Comparison of ENCODE assay signal across 8 cellular contexts in genomic region chr12:116737774-116738657, GRCh38.
DNase-seq lines count a peak whose midpoint lies in the region; TF ChIP-seq lines count a peak whose summit lies in the region.

Gene RNFT2, plus strand, starts transcription at chr12:116738315. Its CDS starts 2,183 bp downstream, at chr12:116740498.
Gene SPRING1, minus strand, starts transcription at chr12:116738069. Its CDS starts 169 bp downstream, at chr12:116737900.

- no peaks in the 10 kb centered on the region for H3F3A ChIP-seq in MM.1S (ENCODE audit: insufficient read depth, low read length)

- peaks cover 30% of the 10 kb centered on the region for H3K79me2 ChIP-seq in MM.1S (ENCODE audit: low read length)

- H3K9me3 ChIP-seq in HAP-1 (no peaks in the 10 kb centered on the region), MM.1S (replicated peaks; ENCODE audit: insufficient read depth, low read length) (no peaks in the 10 kb centered on the region), neuron (ENCODE audit: low read length) (no peaks in the 10 kb centered on the region), subcutaneous abdominal adipose tissue (ENCODE audit: control insufficient read depth in 5 of 5, low read length in 5 of 5) (no peaks in the 10 kb centered on the region)

- peak within 1 kb of the TSS; percentile 74 for H2AFZ ChIP-seq in MM.1S (ENCODE audit: low read length)
- peak within 1 kb of the TSS; percentile 19 for H2AFZ ChIP-seq in neuron (ENCODE audit: low read depth, low read length)

- TF ChIP-seq CTCF in MM.1S (IDR thresholded peaks at IDR 0.05; ENCODE audit: low read length): peak; percentile 19; the same call in 1 of the 2 replicates

- H3K27ac ChIP-seq in MM.1S (ENCODE audit: low read length) (peak within 1 kb of the TSS; percentile 29; the same call in 1 of the 2 replicates), subcutaneous abdominal adipose tissue (ENCODE audit: low read depth, low read length) (peak within 1 kb of the TSS; percentile 60)

- H3K36me3 ChIP-seq in HAP-1 (replicated peaks) (peaks cover 20% of the 10 kb centered on the region), MM.1S (replicated peaks; ENCODE audit: insufficient read depth, low read length) (no peaks in the 10 kb centered on the region), neuron (ENCODE audit: insufficient read depth, low read length) (peaks cover 37% of the 10 kb centered on the region), subcutaneous abdominal adipose tissue (ENCODE audit: control insufficient read depth in 5 of 5, insufficient read depth in 5 of 5, low read length in 5 of 5) (peaks cover 9 to 17% (median 10%) of the 10 kb centered on the region in 5 donors)

- in situ Hi-C loops in HAP-1 (cut with MboI; ENCODE audit: low sequenced_read_pairs): no loop called here

- H3K4me3 ChIP-seq in HAP-1 (peak within 1 kb of the TSS; percentile 78), MM.1S (ENCODE audit: low read length) (peak within 1 kb of the TSS; percentile 80), neuron (ENCODE audit: low read length) (peak within 1 kb of the TSS; percentile 99), subcutaneous abdominal adipose tissue (ENCODE audit: low read depth in 1 of 5, low read length in 5 of 5) (peak within 1 kb of the TSS; percentile 97 to 100 (median 98))

- peak within 1 kb of the TSS; percentile 65 for H3K9ac ChIP-seq in MM.1S (ENCODE audit: low read length)
- H3K9ac ChIP-seq in subcutaneous abdominal adipose tissue (ENCODE audit: low read length in 5 of 5): peak within 1 kb of the TSS; percentile 65 to 94 (median 90)

- no peaks in the 10 kb centered on the region for H3K9me2 ChIP-seq in MM.1S (replicated peaks; ENCODE audit: insufficient read depth, low read length)

- H3K4me1 ChIP-seq in HAP-1: peaks cover 5% of the 10 kb centered on the region
- H3K4me1 ChIP-seq in MM.1S (ENCODE audit: low read length): peaks cover 8% of the 10 kb centered on the region; the same call in 1 of the 2 replicates
- peaks cover 18% of the 10 kb centered on the region for H3K4me1 ChIP-seq in neuron (ENCODE audit: insufficient read depth, low read length)
- peaks cover 0 to 26% (median 21%) of the 10 kb centered on the region in 5 donors for H3K4me1 ChIP-seq in subcutaneous abdominal adipose tissue (ENCODE audit: control insufficient read depth in 5 of 5, insufficient read depth in 5 of 5, low read length in 5 of 5)

- peak within 1 kb of the TSS; percentile 68 for H3K4me2 ChIP-seq in MM.1S (ENCODE audit: low read depth, low read length)

- peak; percentile 97 for DNase-seq in GDM1 (lab: John Stamatoyannopoulos, UW)
- DNase-seq in HAP-1 (ENCODE audit: low spot score in 2 of 2): peak; percentile 98 to 100
- peak; percentile 94 for DNase-seq in MM.1S
- peak; percentile 97 for DNase-seq in SIG-M5 (lab: John Stamatoyannopoulos, UW)
- peak; percentile 98 for DNase-seq in activated gamma-delta T cell treated with anti-CD3 and anti-CD28 coated beads, Interleukin-2, amount 50 U/mL, for 16 hours (ENCODE audit: low read depth)
- peak; percentile 99 for DNase-seq in foreskin melanocyte

- no peaks in the 10 kb centered on the region for H4K20me1 ChIP-seq in MM.1S (ENCODE audit: insufficient read depth, low read length)

- no peaks in the 10 kb centered on the region for H3K27me3 ChIP-seq in HAP-1 (ENCODE audit: low read depth)
- no peaks in the 10 kb centered on the region for H3K27me3 ChIP-seq in MM.1S (replicated peaks; ENCODE audit: insufficient read depth, low read length)
- no peaks in the 10 kb centered on the region for H3K27me3 ChIP-seq in neuron (ENCODE audit: insufficient read depth, low read length)
- H3K27me3 ChIP-seq in subcutaneous abdominal adipose tissue (ENCODE audit: control insufficient read depth in 5 of 5, insufficient read depth in 4 of 5, low read length in 5 of 5): no peaks in the 10 kb centered on the region

Comparison
In these comparisons a context has a peak if more than half of its experiments do, and no peak if none do; other contexts are left out.
1. Peak in every context shown above with its lines: DNase-seq, H3K4me3 ChIP-seq and H3K27ac ChIP-seq.